ENCODE assay signal across 15 cellular contexts in the genomic region with DNA sequence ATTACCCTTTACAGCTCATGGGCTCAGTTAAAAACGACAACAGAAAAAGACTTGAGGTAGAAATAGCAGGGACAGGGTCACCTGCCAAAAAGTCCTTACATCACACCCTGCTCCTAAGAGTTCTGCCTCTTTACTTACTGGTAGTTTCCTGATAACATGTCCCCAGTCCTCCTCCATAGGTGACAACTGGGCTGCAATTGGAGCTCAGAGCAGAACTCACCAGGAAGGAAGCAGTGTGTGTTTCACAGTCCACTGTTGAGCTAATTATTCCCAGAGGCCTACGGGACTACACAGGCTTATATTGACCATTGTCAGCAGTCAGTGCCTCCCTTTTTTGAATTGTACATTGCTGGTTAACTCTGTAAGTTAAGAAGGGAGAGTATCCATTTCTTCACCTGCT.
"Had no signal": no experiment of that assay in that cellular context is flagged by ENCODE, and none has a peak within 500 bp of the region (broad histone marks: within the 10 kb centered on the region; RNA-seq: fewer than 3 reads in every experiment).

No MANE protein-coding gene starts in this region.

- DNase-seq: activated CD4-positive, alpha-beta T cell treated with anti-CD3 and anti-CD28 coated beads, Interleukin-2, amount 10 ng/mL, durations not matched to agents 7 days and 5 days; activated CD8-positive, alpha-beta T cell treated with anti-CD3 and anti-CD28 coated beads, Interleukin-2, amount 10 ng/mL, durations not matched to agents 7 days and 5 days; activated effector memory CD4-positive, alpha-beta T cell treated with Interleukin-2 at 50 U/mL for 16 hours; activated naive CD4-positive, alpha-beta T cell treated with anti-CD3 and anti-CD28 coated beads, Interleukin-2, amount 10 ng/mL, durations not matched to agents 7 days and 5 days; activated naive CD8-positive, alpha-beta T cell treated with anti-CD3 and anti-CD28 coated beads, Interleukin-2, amount 50 U/mL, for 24 hours; activated T-cell treated with anti-CD3 and anti-CD28 coated beads, Interleukin-2, amount 50 U/mL, for 48 hours; anterior cingulate cortex; dermis blood vessel endothelial cell; effector memory CD8-positive, alpha-beta T cell; foreskin fibroblast; natural killer cell; stimulated activated CD4-positive, alpha-beta T cell treated with anti-CD3 and anti-CD28 coated beads, Interleukin-2, amount 100 ng/mL, for 24 hours; stimulated activated naive CD4-positive, alpha-beta T cell treated with Interleukin-2 at 50 U/mL for 16 hours had no signal

- H3K9ac ChIP-seq: parathyroid adenoma had no signal

- ATAC-seq: activated CD4-positive, CD25-positive, alpha-beta regulatory T cell treated with anti-CD3 and anti-CD28 coated beads, Interleukin-2, amount 50 U/mL, for 24 hours; activated CD8-positive, alpha-beta T cell treated with anti-CD3 and anti-CD28 coated beads, Interleukin-2, amount 10 ng/mL, durations not matched to agents 7 days and 5 days; activated naive CD8-positive, alpha-beta T cell treated with anti-CD3 and anti-CD28 coated beads, Interleukin-2, amount 50 U/mL, for 24 hours; effector memory CD8-positive, alpha-beta T cell; natural killer cell had no signal

- H3K4me1 ChIP-seq: parathyroid adenoma had no signal

- H3K27ac ChIP-seq: parathyroid adenoma had no signal
